Comparison of ENCODE assay signal across 1 cellular context in the genomic region with DNA sequence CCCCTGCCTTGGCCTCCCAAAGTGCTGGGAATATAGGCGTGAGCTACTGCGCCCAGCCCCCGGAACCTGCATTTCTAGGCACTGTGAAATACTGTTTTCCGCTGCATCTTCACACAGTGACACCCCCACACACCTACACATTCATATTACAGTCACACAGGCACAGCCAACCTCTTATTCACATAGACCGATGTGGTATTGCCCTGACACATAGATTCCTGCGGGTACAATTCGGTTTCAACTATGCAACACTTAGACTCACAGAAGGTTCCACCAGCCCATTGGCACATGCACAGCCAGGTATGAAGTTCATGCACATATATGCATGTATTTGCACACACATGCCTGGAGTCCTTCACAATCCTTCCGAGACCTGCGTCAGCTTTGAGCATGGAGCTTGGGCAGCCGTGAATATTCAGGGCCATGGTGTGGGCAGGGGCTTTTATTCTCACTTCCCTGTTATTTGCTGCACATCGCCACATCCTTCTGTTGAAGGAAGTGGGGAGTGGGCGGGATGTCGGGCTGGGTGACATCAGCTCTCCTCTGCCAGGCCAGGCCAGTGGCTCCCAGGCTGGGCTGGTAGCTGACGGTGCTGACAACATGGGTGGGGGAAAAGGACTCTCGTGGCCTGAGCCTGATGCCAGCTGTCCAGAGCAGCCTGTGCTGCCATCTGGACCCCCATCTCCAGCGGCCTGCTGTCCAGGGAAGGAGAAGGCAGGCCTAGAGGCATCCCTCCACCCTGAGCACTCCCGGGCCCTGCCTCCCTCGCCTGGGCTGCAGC.
TF ChIP-seq lines count a peak whose summit lies in the region.

No MANE protein-coding gene starts in this region.

TF ChIP-seq in GM12878, 131 proteins besides CTCF, POLR2A, EP300 and RAD21 (continues in another document):
- TF ChIP-seq POLR2AphosphoS2 (IDR thresholded peaks at IDR 0.05; ENCODE audit: low read depth, low read length) (peak; percentile 40; the same call in 1 of the 2 replicates), SMAD5 (IDR thresholded peaks at IDR 0.05; ENCODE audit: low read depth) (no peak), SIN3A (IDR thresholded peaks at IDR 0.05; ENCODE audit: low read depth, low read length) (0 out of 2 replicates have a peak, but pooled peaks have one; percentile 45), DPF2 (IDR thresholded peaks at IDR 0.05) (peak; percentile 96), TARDBP (IDR thresholded peaks at IDR 0.05; ENCODE audit: borderline replicate concordance) (no peak), MXI1 (IDR thresholded peaks at IDR 0.05; ENCODE audit: low read depth, low read length) (peak; percentile 41; the same call in 1 of the 2 replicates), HDGF (IDR thresholded peaks at IDR 0.05) (no peak), PAX8 (IDR thresholded peaks at IDR 0.05) (no peak), SUPT20H (IDR thresholded peaks at IDR 0.05; ENCODE audit: borderline replicate concordance, control insufficient read depth, low read depth, low read length) (no peak), EGR1 (IDR thresholded peaks at IDR 0.05; ENCODE audit: borderline replicate concordance in 1 of 2, low read depth in 2 of 2, low read length in 2 of 2) (peak in 1 of 2 experiments; percentile 79; a peak in 1 of 3 replicates), CHD2 (IDR thresholded peaks at IDR 0.05; ENCODE audit: borderline replicate concordance, low read depth, low read length) (no peak), MTA2 (IDR thresholded peaks at IDR 0.05; ENCODE audit: low read depth) (peak; percentile 70), NBN (IDR thresholded peaks at IDR 0.05) (peak; percentile 69; the same call in 1 of the 2 replicates), MTA3 (IDR thresholded peaks at IDR 0.05; ENCODE audit: borderline replicate concordance, low read length) (no peak; the same call in 1 of the 2 replicates), GATAD2B (conservative IDR thresholded peaks at IDR 0.05; ENCODE audit: low read depth) (peak; percentile 67), WRNIP1 (IDR thresholded peaks at IDR 0.05; ENCODE audit: borderline replicate concordance, low read depth, low read length) (no peak), BHLHE40 (IDR thresholded peaks at IDR 0.05; ENCODE audit: borderline replicate concordance in 1 of 2, low read depth in 2 of 2, low read length in 1 of 2) (peak in 1 of 2 experiments; percentile 48; a peak in 1 of 4 replicates), RCOR1 (conservative IDR thresholded peaks at IDR 0.05; ENCODE audit: low read depth, low read length) (no peak), MYB (IDR thresholded peaks at IDR 0.05; ENCODE audit: borderline replicate concordance, low read depth, low read length) (0 out of 2 replicates have a peak, but pooled peaks have one; percentile 34), SP1 (IDR thresholded peaks at IDR 0.05; ENCODE audit: low read depth, low read length) (peak; percentile 39), SUZ12 (IDR thresholded peaks at IDR 0.05; ENCODE audit: unreplicated experiment) (no peak), ETV6 (conservative IDR thresholded peaks at IDR 0.05 in 1 of 2, IDR thresholded peaks at IDR 0.05 in 1 of 2; ENCODE audit: borderline replicate concordance in 1 of 2, low read depth in 1 of 2) (peak in 1 of 2 experiments; percentile 83; a peak in 2 of 4 replicates), ZNF384 (IDR thresholded peaks at IDR 0.05; ENCODE audit: borderline replicate concordance, low read depth, low read length) (no peak), LARP7 (IDR thresholded peaks at IDR 0.05) (no peak), CBX3 (IDR thresholded peaks at IDR 0.05; ENCODE audit: borderline replicate concordance, low read depth) (no peak), SREBF2 (IDR thresholded peaks at IDR 0.05; ENCODE audit: low read length) (no peak), MYC (IDR thresholded peaks at IDR 0.05; ENCODE audit: insufficient read depth, insufficient read length, insufficient replicate concordance, low read length, severe bottlenecking) (no peak), POLR2AphosphoS5 (IDR thresholded peaks at IDR 0.05; ENCODE audit: low read length) (no peak), HDAC6 (IDR thresholded peaks at IDR 0.05; ENCODE audit: unreplicated experiment) (no peak), RAD51 (IDR thresholded peaks at IDR 0.05) (no peak), SIX5 (IDR thresholded peaks at IDR 0.05; ENCODE audit: low read depth, low read length, severe bottlenecking) (no peak), TAF1 (IDR thresholded peaks at IDR 0.05; ENCODE audit: borderline replicate concordance, low read depth, low read length) (no peak), KAT2A (conservative IDR thresholded peaks at IDR 0.05; ENCODE audit: control insufficient read depth, low read depth, low read length) (no peak), TCF12 (IDR thresholded peaks at IDR 0.05; ENCODE audit: low read depth, low read length) (peak; percentile 3; the same call in 1 of the 2 replicates), BACH1 (IDR thresholded peaks at IDR 0.05; ENCODE audit: borderline replicate concordance) (no peak), ZSCAN29 (IDR thresholded peaks at IDR 0.05) (peak; percentile 51; the same call in 1 of the 2 replicates), ZNF622 (IDR thresholded peaks at IDR 0.05) (no peak), BCL11A (IDR thresholded peaks at IDR 0.05; ENCODE audit: low read depth, low read length) (peak; percentile 76)
- TF ChIP-seq, protein P1, sequence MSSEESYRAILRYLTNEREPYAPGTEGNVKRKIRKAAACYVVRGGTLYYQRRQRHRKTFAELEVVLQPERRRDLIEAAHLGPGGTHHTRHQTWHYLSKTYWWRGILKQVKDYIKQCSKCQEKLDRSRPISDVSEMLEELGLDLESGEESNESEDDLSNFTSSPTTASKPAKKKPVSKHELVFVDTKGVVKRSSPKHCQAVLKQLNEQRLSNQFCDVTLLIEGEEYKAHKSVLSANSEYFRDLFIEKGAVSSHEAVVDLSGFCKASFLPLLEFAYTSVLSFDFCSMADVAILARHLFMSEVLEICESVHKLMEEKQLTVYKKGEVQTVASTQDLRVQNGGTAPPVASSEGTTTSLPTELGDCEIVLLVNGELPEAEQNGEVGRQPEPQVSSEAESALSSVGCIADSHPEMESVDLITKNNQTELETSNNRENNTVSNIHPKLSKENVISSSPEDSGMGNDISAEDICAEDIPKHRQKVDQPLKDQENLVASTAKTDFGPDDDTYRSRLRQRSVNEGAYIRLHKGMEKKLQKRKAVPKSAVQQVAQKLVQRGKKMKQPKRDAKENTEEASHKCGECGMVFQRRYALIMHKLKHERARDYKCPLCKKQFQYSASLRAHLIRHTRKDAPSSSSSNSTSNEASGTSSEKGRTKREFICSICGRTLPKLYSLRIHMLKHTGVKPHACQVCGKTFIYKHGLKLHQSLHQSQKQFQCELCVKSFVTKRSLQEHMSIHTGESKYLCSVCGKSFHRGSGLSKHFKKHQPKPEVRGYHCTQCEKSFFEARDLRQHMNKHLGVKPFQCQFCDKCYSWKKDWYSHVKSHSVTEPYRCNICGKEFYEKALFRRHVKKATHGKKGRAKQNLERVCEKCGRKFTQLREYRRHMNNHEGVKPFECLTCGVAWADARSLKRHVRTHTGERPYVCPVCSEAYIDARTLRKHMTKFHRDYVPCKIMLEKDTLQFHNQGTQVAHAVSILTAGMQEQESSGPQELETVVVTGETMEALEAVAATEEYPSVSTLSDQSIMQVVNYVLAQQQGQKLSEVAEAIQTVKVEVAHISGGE (CRISPR knock-in tag; IDR thresholded peaks at IDR 0.05), result no peak
- TF ChIP-seq, protein P2, sequence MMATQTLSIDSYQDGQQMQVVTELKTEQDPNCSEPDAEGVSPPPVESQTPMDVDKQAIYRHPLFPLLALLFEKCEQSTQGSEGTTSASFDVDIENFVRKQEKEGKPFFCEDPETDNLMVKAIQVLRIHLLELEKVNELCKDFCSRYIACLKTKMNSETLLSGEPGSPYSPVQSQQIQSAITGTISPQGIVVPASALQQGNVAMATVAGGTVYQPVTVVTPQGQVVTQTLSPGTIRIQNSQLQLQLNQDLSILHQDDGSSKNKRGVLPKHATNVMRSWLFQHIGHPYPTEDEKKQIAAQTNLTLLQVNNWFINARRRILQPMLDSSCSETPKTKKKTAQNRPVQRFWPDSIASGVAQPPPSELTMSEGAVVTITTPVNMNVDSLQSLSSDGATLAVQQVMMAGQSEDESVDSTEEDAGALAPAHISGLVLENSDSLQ (IDR thresholded peaks at IDR 0.05), result peak; percentile 30; the same call in 1 of the 2 replicates
- TF ChIP-seq, protein P3, sequence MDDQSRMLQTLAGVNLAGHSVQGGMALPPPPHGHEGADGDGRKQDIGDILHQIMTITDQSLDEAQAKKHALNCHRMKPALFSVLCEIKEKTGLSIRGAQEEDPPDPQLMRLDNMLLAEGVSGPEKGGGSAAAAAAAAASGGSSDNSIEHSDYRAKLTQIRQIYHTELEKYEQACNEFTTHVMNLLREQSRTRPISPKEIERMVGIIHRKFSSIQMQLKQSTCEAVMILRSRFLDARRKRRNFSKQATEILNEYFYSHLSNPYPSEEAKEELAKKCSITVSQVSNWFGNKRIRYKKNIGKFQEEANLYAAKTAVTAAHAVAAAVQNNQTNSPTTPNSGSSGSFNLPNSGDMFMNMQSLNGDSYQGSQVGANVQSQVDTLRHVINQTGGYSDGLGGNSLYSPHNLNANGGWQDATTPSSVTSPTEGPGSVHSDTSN (IDR thresholded peaks at IDR 0.05; ENCODE audit: insufficient replicate concordance, low read depth, low read length), result no peak
- TF ChIP-seq, protein P4, sequence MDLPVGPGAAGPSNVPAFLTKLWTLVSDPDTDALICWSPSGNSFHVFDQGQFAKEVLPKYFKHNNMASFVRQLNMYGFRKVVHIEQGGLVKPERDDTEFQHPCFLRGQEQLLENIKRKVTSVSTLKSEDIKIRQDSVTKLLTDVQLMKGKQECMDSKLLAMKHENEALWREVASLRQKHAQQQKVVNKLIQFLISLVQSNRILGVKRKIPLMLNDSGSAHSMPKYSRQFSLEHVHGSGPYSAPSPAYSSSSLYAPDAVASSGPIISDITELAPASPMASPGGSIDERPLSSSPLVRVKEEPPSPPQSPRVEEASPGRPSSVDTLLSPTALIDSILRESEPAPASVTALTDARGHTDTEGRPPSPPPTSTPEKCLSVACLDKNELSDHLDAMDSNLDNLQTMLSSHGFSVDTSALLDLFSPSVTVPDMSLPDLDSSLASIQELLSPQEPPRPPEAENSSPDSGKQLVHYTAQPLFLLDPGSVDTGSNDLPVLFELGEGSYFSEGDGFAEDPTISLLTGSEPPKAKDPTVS (IDR thresholded peaks at IDR 0.05; ENCODE audit: low read depth, low read length), result no peak
- TF ChIP-seq, protein P5, sequence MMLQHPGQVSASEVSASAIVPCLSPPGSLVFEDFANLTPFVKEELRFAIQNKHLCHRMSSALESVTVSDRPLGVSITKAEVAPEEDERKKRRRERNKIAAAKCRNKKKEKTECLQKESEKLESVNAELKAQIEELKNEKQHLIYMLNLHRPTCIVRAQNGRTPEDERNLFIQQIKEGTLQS (IDR thresholded peaks at IDR 0.05; ENCODE audit: borderline replicate concordance, extremely low read depth, low read depth, low read length), result no peak
- TF ChIP-seq, protein P6, sequence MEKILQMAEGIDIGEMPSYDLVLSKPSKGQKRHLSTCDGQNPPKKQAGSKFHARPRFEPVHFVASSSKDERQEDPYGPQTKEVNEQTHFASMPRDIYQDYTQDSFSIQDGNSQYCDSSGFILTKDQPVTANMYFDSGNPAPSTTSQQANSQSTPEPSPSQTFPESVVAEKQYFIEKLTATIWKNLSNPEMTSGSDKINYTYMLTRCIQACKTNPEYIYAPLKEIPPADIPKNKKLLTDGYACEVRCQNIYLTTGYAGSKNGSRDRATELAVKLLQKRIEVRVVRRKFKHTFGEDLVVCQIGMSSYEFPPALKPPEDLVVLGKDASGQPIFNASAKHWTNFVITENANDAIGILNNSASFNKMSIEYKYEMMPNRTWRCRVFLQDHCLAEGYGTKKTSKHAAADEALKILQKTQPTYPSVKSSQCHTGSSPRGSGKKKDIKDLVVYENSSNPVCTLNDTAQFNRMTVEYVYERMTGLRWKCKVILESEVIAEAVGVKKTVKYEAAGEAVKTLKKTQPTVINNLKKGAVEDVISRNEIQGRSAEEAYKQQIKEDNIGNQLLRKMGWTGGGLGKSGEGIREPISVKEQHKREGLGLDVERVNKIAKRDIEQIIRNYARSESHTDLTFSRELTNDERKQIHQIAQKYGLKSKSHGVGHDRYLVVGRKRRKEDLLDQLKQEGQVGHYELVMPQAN (conservative IDR thresholded peaks at IDR 0.05), result 0 out of 2 replicates have a peak, but pooled peaks have one; percentile 35
- TF ChIP-seq, protein P7, sequence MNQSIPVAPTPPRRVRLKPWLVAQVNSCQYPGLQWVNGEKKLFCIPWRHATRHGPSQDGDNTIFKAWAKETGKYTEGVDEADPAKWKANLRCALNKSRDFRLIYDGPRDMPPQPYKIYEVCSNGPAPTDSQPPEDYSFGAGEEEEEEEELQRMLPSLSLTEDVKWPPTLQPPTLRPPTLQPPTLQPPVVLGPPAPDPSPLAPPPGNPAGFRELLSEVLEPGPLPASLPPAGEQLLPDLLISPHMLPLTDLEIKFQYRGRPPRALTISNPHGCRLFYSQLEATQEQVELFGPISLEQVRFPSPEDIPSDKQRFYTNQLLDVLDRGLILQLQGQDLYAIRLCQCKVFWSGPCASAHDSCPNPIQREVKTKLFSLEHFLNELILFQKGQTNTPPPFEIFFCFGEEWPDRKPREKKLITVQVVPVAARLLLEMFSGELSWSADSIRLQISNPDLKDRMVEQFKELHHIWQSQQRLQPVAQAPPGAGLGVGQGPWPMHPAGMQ (IDR thresholded peaks at IDR 0.05; ENCODE audit: borderline replicate concordance), result no peak
- TF ChIP-seq, protein P8, sequence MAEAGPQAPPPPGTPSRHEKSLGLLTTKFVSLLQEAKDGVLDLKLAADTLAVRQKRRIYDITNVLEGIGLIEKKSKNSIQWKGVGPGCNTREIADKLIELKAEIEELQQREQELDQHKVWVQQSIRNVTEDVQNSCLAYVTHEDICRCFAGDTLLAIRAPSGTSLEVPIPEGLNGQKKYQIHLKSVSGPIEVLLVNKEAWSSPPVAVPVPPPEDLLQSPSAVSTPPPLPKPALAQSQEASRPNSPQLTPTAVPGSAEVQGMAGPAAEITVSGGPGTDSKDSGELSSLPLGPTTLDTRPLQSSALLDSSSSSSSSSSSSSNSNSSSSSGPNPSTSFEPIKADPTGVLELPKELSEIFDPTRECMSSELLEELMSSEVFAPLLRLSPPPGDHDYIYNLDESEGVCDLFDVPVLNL (IDR thresholded peaks at IDR 0.05; ENCODE audit: low read depth, low read length), result no peak
